Comparison of ENCODE assay signal across 9 cellular contexts in genomic region chr2:27723372-27724144, GRCh38. TPM values are rescaled to one million over a fixed set of nuclear protein-coding genes. Genes with fewer than 3 reads are reported as not detected.
A peak's percentile ranks its signal among the peaks of the same experiment; 100 is the strongest.
DNase-seq lines count a peak whose midpoint lies in the region; ATAC-seq and TF ChIP-seq lines count a peak whose summit lies in the region.
"Had no signal": no experiment of that assay in that cellular context is flagged by ENCODE, and none has a peak within 500 bp of the region (broad histone marks: within the 10 kb centered on the region; RNA-seq: fewer than 3 reads in every experiment).

No MANE protein-coding gene starts in this region.

- no peaks in the 10 kb centered on the region for H3K9me3 ChIP-seq in gastroesophageal sphincter

- TF ChIP-seq EP300 in gastroesophageal sphincter (IDR thresholded peaks at IDR 0.05) = no peak

- H3K4me1 Mint-ChIP-seq in stimulated activated naive CD8-positive, alpha-beta T cell treated with anti-CD3 and anti-CD28 coated beads, Interleukin-15, amount 100 ng/mL, for 72 hours = peaks cover 44% of the 10 kb centered on the region
- H3K4me1 Mint-ChIP-seq: naive B cell had no signal

- H3K27me3 ChIP-seq in gastroesophageal sphincter = no peaks in the 10 kb centered on the region

- no peak overlapping the region for H3K4me3 Mint-ChIP-seq in stimulated activated naive CD8-positive, alpha-beta T cell treated with anti-CD3 and anti-CD28 coated beads, Interleukin-15, amount 100 ng/mL, for 72 hours
- H3K4me3 Mint-ChIP-seq: naive B cell had no signal

- no peak overlapping the region for H3K4me3 ChIP-seq in NB4 (ENCODE audit: low read depth, low read length)
- H3K4me3 ChIP-seq in gastroesophageal sphincter = no peak overlapping the region

- H3K27me3 Mint-ChIP-seq in stimulated activated naive CD8-positive, alpha-beta T cell treated with anti-CD3 and anti-CD28 coated beads, Interleukin-15, amount 100 ng/mL, for 72 hours = peaks cover 7% of the 10 kb centered on the region

- no peaks in the 10 kb centered on the region for H3K36me3 ChIP-seq in gastroesophageal sphincter

- peak; percentile 11 for ATAC-seq in stimulated activated naive CD8-positive, alpha-beta T cell treated with anti-CD3 and anti-CD28 coated beads, Interleukin-15, Interleukin-2, amounts not matched to agents 100 U/mL and 50 U/mL, for 24 hours
- no peak for ATAC-seq in stimulated activated naive CD8-positive, alpha-beta T cell treated with anti-CD3 and anti-CD28 coated beads, Interleukin-15, amount 100 ng/mL, for 72 hours
- ATAC-seq in gastroesophageal sphincter (peak; percentile 70), GM19324 (IDR thresholded peaks at IDR 0.05; ENCODE audit: low FRiP score, unreplicated experiment) (no peak), HG03280 (IDR thresholded peaks at IDR 0.05; ENCODE audit: unreplicated experiment) (no peak)

- peak overlapping the region in 1 of 2 donors; percentile 79 for H3K27ac Mint-ChIP-seq in stimulated activated naive CD8-positive, alpha-beta T cell treated with anti-CD3 and anti-CD28 coated beads, Interleukin-15, amount 100 ng/mL, for 72 hours
- H3K27ac Mint-ChIP-seq: naive B cell had no signal

- WGBS in gastroesophageal sphincter (ENCODE audit: low coverage in 1 of 2), 2 donors = 40 to 77% methylated on average over 1 to 2 of the region's 11 CpGs

- TF ChIP-seq CTCF in NB4 (IDR thresholded peaks at IDR 0.05; ENCODE audit: low read depth, low read length) (peak; percentile 91), gastroesophageal sphincter (IDR thresholded peaks at IDR 0.05) (peak in 3 of 4 experiments; percentile 86 to 90 (median 87))

- H3K9me3 Mint-ChIP-seq in stimulated activated naive CD8-positive, alpha-beta T cell treated with anti-CD3 and anti-CD28 coated beads, Interleukin-15, amount 100 ng/mL, for 72 hours = no peaks in the 10 kb centered on the region
- H3K9me3 Mint-ChIP-seq: naive B cell had no signal

- peak; percentile 37 for DNase-seq in stimulated activated naive CD8-positive, alpha-beta T cell treated with anti-CD3 and anti-CD28 coated beads, Interleukin-15, Interleukin-2, amounts not matched to agents 100 U/mL and 50 U/mL, for 24 hours
- no peak for DNase-seq in stimulated activated naive CD8-positive, alpha-beta T cell treated with anti-CD3 and anti-CD28 coated beads, Interleukin-15, amount 100 ng/mL, for 72 hours
- DNase-seq in NB4 (ENCODE audit: low read depth) (peak; percentile 76), nucleus accumbens (lab: John Stamatoyannopoulos, UW) (peak in 47 of 56 donors; percentile 11 to 78 (median 38))
- DNase-seq in activated CD4-positive, alpha-beta T cell treated with anti-CD3 and anti-CD28 coated beads, Interleukin-2, amount 50 U/mL, for 48 hours = peak; percentile 34 to 54
- DNase-seq: naive B cell had no signal

- peak overlapping the region; percentile 66 to 83 (median 78) for H3K27ac ChIP-seq in gastroesophageal sphincter

- H3K4me1 ChIP-seq in gastroesophageal sphincter = peaks cover 0 to 35% (median 19%) of the 10 kb centered on the region in 3 donors

- TF ChIP-seq POLR2A in NB4 (IDR thresholded peaks at IDR 0.05; ENCODE audit: extremely low read depth, insufficient read length) (no peak), gastroesophageal sphincter (IDR thresholded peaks at IDR 0.05) (no peak)

RNA-seq across cellular contexts. Expression of gene MRPL33, which starts 48.0 kb away (rescaled TPM):
- 100 to 1,000 TPM; 216 to 448 (median 360) TPM for total RNA-seq in gastroesophageal sphincter

RNA-seq across cellular contexts. Expression of gene SLC4A1AP, which starts 59.9 kb away (rescaled TPM):
- 10 to 100 TPM; 18.1 to 23.5 (median 21.4) TPM for total RNA-seq in gastroesophageal sphincter

Comparison
In these comparisons a context has a peak if more than half of its experiments do, and no peak if none do; other contexts are left out.
1. ATAC-seq: peak in stimulated activated naive CD8-positive, alpha-beta T cell treated with anti-CD3 and anti-CD28 coated beads, Interleukin-15, Interleukin-2, amounts not matched to agents 100 U/mL and 50 U/mL, for 24 hours (single experiment) and gastroesophageal sphincter (single experiment); none in stimulated activated naive CD8-positive, alpha-beta T cell treated with anti-CD3 and anti-CD28 coated beads, Interleukin-15, amount 100 ng/mL, for 72 hours (single experiment), GM19324 (single experiment) and HG03280 (single experiment).
2. DNase-seq: peak in stimulated activated naive CD8-positive, alpha-beta T cell treated with anti-CD3 and anti-CD28 coated beads, Interleukin-15, Interleukin-2, amounts not matched to agents 100 U/mL and 50 U/mL, for 24 hours (single experiment), NB4 (single experiment), activated CD4-positive, alpha-beta T cell treated with anti-CD3 and anti-CD28 coated beads, Interleukin-2, amount 50 U/mL, for 48 hours (2 of 2) and nucleus accumbens (47 of 56); none in stimulated activated naive CD8-positive, alpha-beta T cell treated with anti-CD3 and anti-CD28 coated beads, Interleukin-15, amount 100 ng/mL, for 72 hours (0 of 2).